ENCODE assay signal across 1 cellular context in the genomic region with DNA sequence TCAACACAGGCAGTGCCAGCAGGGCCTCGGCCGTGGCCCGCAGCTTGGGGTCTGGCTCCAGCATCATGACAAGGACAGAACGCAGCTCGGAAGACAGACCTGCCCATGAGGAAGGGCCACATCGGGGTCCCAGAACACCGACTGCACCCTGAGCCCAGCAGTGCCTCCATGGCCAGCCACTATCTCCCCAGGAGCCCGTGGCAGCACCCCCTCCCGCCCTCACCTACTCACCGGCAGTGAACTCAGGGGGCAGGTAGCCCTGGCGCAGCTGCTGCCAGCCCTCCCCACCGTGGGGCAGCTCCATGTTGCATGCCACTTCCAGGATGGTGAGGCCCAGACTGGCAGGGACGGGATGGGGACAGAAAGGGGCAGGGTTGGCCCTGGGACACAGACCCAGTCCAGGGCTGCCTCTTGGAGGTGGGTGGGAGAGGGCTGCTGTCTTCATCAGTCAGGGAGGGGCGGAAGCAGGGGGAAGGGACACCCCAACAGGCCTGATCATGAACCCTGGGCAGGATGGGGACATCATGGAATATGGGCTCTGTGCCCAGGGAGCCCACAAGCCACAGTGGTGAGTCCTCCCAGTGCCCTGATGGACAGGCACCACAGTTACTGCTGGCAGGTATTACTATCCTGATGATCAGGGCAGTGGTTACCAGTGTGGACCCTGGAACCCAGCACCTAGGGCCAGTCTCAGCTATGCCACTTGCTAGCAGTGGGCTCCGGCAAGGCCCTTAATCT.
TF ChIP-seq lines count a peak whose summit lies in the region.

No MANE protein-coding gene starts in this region.

TF ChIP-seq in IMR-90, 13 proteins besides CTCF, POLR2A, EP300 and RAD21:
- no peak for TF ChIP-seq RFX5 (IDR thresholded peaks at IDR 0.05; ENCODE audit: low read depth, low read length)
